27 cellular contexts compared by ENCODE assay signal in genomic region chr12:124383028-124383427, GRCh38.
A peak's percentile ranks its signal among the peaks of the same experiment; 100 is the strongest.
DNase-seq lines count a peak whose midpoint lies in the region; ATAC-seq, FAIRE-seq and TF ChIP-seq lines count a peak whose summit lies in the region.
"Had no signal": no experiment of that assay in that cellular context is flagged by ENCODE, and none has a peak within 500 bp of the region (broad histone marks: within the 10 kb centered on the region; RNA-seq: fewer than 3 reads in every experiment).

No MANE protein-coding gene starts in this region.

- no peaks in the 10 kb centered on the region for H3K9me3 Mint-ChIP-seq in MCF 10A (ENCODE audit: unreplicated experiment)
- no peaks in the 10 kb centered on the region for H3K9me3 Mint-ChIP-seq in astrocyte (ENCODE audit: unreplicated experiment)
- no peaks in the 10 kb centered on the region for H3K9me3 Mint-ChIP-seq in Calu3 (ENCODE audit: low read depth, unreplicated experiment)
- no peaks in the 10 kb centered on the region for H3K9me3 Mint-ChIP-seq in WTC11
- H3K9me3 Mint-ChIP-seq: activated CD4-positive, alpha-beta memory T cell treated with anti-CD3 and anti-CD28 coated beads for 36 hours; neural progenitor cell; stimulated activated effector memory CD8-positive, alpha-beta T cell treated with anti-CD3 and anti-CD28 coated beads, Interleukin-12 subunit alpha, Interleukin-12 subunit beta, amount 100 ng/mL, for 72 hours; T-helper 1 cell treated with Interleukin-12 subunit alpha and Interleukin-12 subunit beta and Interleukin-4 antibody, amounts not matched to agents 30 μg/mL and 1 μg/mL, for 36 hours had no signal

- H3K79me2 ChIP-seq in astrocyte (ENCODE audit: insufficient read depth, low read length) = peaks cover 89% of the 10 kb centered on the region

- TF ChIP-seq CTCF in breast epithelium (IDR thresholded peaks at IDR 0.05) = no peak
- TF ChIP-seq CTCF in MCF 10A (IDR thresholded peaks at IDR 0.05; ENCODE audit: unreplicated experiment) = no peak
- TF ChIP-seq CTCF in astrocyte (IDR thresholded peaks at IDR 0.05; ENCODE audit: insufficient read depth, low read depth, low read length) = no peak
- no peak for TF ChIP-seq CTCF in upper lobe of left lung (IDR thresholded peaks at IDR 0.05)
- TF ChIP-seq CTCF in Calu3 (IDR thresholded peaks at IDR 0.05; ENCODE audit: unreplicated experiment) = no peak
- no peak for TF ChIP-seq CTCF in WTC11 (IDR thresholded peaks at IDR 0.05)

- H3K4me3 ChIP-seq in breast epithelium (no peak overlapping the region), astrocyte (ENCODE audit: insufficient read depth, low read depth, low read length) (no peak overlapping the region), muscle layer of duodenum (ENCODE audit: low read depth in 1 of 2, low read length in 2 of 2) (no peak overlapping the region), upper lobe of left lung (no peak overlapping the region)
- H3K4me3 ChIP-seq: neural progenitor cell, tibial nerve had no signal

- peak overlapping the region; percentile 62 for H3K9ac ChIP-seq in astrocyte (ENCODE audit: low read length)
- H3K9ac ChIP-seq: neural progenitor cell had no signal

- H3K36me3 Mint-ChIP-seq in MCF 10A (ENCODE audit: insufficient read depth, unreplicated experiment) = peaks cover 60% of the 10 kb centered on the region
- peaks cover 16% of the 10 kb centered on the region for H3K36me3 Mint-ChIP-seq in astrocyte (ENCODE audit: low read depth, unreplicated experiment)
- peaks cover 68% of the 10 kb centered on the region for H3K36me3 Mint-ChIP-seq in Calu3 (ENCODE audit: insufficient read depth, unreplicated experiment)
- H3K36me3 Mint-ChIP-seq in WTC11 = peaks cover 20% of the 10 kb centered on the region

- DNase-seq in breast epithelium (ENCODE audit: low spot score in 2 of 2) (no peak), MCF 10A (ENCODE audit: unreplicated experiment) (no peak), astrocyte (ENCODE audit: low read depth) (no peak), upper lobe of left lung (peak in 1 of 2 donors; percentile 36), Calu3 (no peak), WTC11 (ENCODE audit: low spot score) (no peak), NCI-H2196 (lab: John Stamatoyannopoulos, UW; ENCODE audit: unreplicated experiment) (no peak)
- DNase-seq: activated CD4-positive, alpha-beta memory T cell treated with anti-CD3 and anti-CD28 coated beads for 36 hours; activated naive CD4-positive, alpha-beta T cell treated with anti-CD3 and anti-CD28 coated beads, Interleukin-2, amount 50 U/mL, for 16 hours; activated T-cell treated with anti-CD3 and anti-CD28 coated beads, Interleukin-2, amount 50 U/mL, for 1 hour; C1 segment of cervical spinal cord; kidney glomerular epithelial cell; NCI-H1436 treated with DMSO at 0.1 percent for 48 hours; NCI-H2171; NCI-H69; SIG-M5 had no signal

- POLR2A ChIA-PET in MCF 10A (lab: Yijun Ruan, JAX) (no interaction called here), WTC11 (lab: Charles Lee) (no interaction called here)

- H4K20me1 ChIP-seq in astrocyte (ENCODE audit: insufficient read depth, low read length) = peaks cover 83% of the 10 kb centered on the region

- H3K4me1 Mint-ChIP-seq in MCF 10A (ENCODE audit: insufficient read depth, unreplicated experiment) (peaks cover 26% of the 10 kb centered on the region), astrocyte (ENCODE audit: low read depth, unreplicated experiment) (peaks cover 54% of the 10 kb centered on the region), Calu3 (ENCODE audit: low read depth, unreplicated experiment) (peaks cover 18% of the 10 kb centered on the region), WTC11 (no peaks in the 10 kb centered on the region; the same call in 1 of the 2 replicates)

- no TSS peak for BruUV-seq in MCF 10A (replicated peaks; lab: Mats Ljungman, UMichigan)
- BruUV-seq in Calu3 (replicated peaks; lab: Mats Ljungman, UMichigan) = no TSS peak

- H3K27ac Mint-ChIP-seq in MCF 10A (ENCODE audit: low read depth, unreplicated experiment) (no peak overlapping the region), astrocyte (ENCODE audit: unreplicated experiment) (peak overlapping the region; percentile 94), Calu3 (ENCODE audit: unreplicated experiment) (no peak overlapping the region), WTC11 (no peak overlapping the region)
- H3K27ac Mint-ChIP-seq: activated CD4-positive, alpha-beta memory T cell treated with anti-CD3 and anti-CD28 coated beads for 36 hours; neural progenitor cell; stimulated activated effector memory CD8-positive, alpha-beta T cell treated with anti-CD3 and anti-CD28 coated beads, Interleukin-12 subunit alpha, Interleukin-12 subunit beta, amount 100 ng/mL, for 72 hours; T-helper 1 cell treated with Interleukin-12 subunit alpha and Interleukin-12 subunit beta and Interleukin-4 antibody, amounts not matched to agents 30 μg/mL and 1 μg/mL, for 36 hours had no signal

- H3K36me3 ChIP-seq in breast epithelium = no peaks in the 10 kb centered on the region
- peaks cover 22% of the 10 kb centered on the region for H3K36me3 ChIP-seq in astrocyte (ENCODE audit: insufficient read depth, low read length)
- H3K36me3 ChIP-seq in muscle layer of duodenum (ENCODE audit: control insufficient read depth in 1 of 2, insufficient read depth in 2 of 2, low read length in 2 of 2) = peaks cover 34 to 37% of the 10 kb centered on the region in 2 donors
- H3K36me3 ChIP-seq in upper lobe of left lung = peaks cover 7 to 73% (median 42%) of the 10 kb centered on the region in 4 donors
- H3K36me3 ChIP-seq: neural progenitor cell had no signal

- H3K4me3 Mint-ChIP-seq in MCF 10A (ENCODE audit: unreplicated experiment) = no peak overlapping the region
- no peak overlapping the region for H3K4me3 Mint-ChIP-seq in astrocyte (ENCODE audit: unreplicated experiment)
- no peak overlapping the region for H3K4me3 Mint-ChIP-seq in Calu3 (ENCODE audit: low read depth, unreplicated experiment)
- no peak overlapping the region for H3K4me3 Mint-ChIP-seq in WTC11
- H3K4me3 Mint-ChIP-seq: activated CD4-positive, alpha-beta memory T cell treated with anti-CD3 and anti-CD28 coated beads for 36 hours; neural progenitor cell; stimulated activated effector memory CD8-positive, alpha-beta T cell treated with anti-CD3 and anti-CD28 coated beads, Interleukin-12 subunit alpha, Interleukin-12 subunit beta, amount 100 ng/mL, for 72 hours; T-helper 1 cell treated with Interleukin-12 subunit alpha and Interleukin-12 subunit beta and Interleukin-4 antibody, amounts not matched to agents 30 μg/mL and 1 μg/mL, for 36 hours had no signal

- TF ChIP-seq POLR2A in breast epithelium (IDR thresholded peaks at IDR 0.05) (no peak), upper lobe of left lung (IDR thresholded peaks at IDR 0.05) (no peak)

- no peak for FAIRE-seq in astrocyte (lab: Jason Lieb, UNC)
- FAIRE-seq: A204.1, colon, endometrium, G401.6, GM19239, H54 had no signal

- 95% methylated on average over 10 of the region's 10 CpGs; no CpG with 5 or more reads in 1 of the 2 donors for WGBS in upper lobe of left lung, 2 donors

- no peaks in the 10 kb centered on the region for H3K27me3 ChIP-seq in breast epithelium
- H3K27me3 ChIP-seq in astrocyte (ENCODE audit: insufficient read depth, low read length) = no peaks in the 10 kb centered on the region
- H3K27me3 ChIP-seq in muscle layer of duodenum (ENCODE audit: low read depth, low read length) = no peaks in the 10 kb centered on the region
- no peaks in the 10 kb centered on the region for H3K27me3 ChIP-seq in upper lobe of left lung
- H3K27me3 ChIP-seq: neural progenitor cell, tibial nerve had no signal

- H3K4me1 ChIP-seq in breast epithelium = peaks cover 28 to 32% of the 10 kb centered on the region in 2 donors
- H3K4me1 ChIP-seq in astrocyte (ENCODE audit: insufficient read depth, low read length) = peaks cover 70% of the 10 kb centered on the region
- H3K4me1 ChIP-seq in muscle layer of duodenum (ENCODE audit: control insufficient read depth in 1 of 2, insufficient read depth in 2 of 2, low read length in 2 of 2) = peaks cover 25 to 66% of the 10 kb centered on the region in 2 donors
- H3K4me1 ChIP-seq in upper lobe of left lung = peaks cover 53 to 87% (median 64%) of the 10 kb centered on the region in 4 donors

- no peaks in the 10 kb centered on the region for H3K27me3 Mint-ChIP-seq in MCF 10A (ENCODE audit: insufficient read depth, unreplicated experiment)
- H3K27me3 Mint-ChIP-seq in astrocyte (ENCODE audit: low read depth, unreplicated experiment) = no peaks in the 10 kb centered on the region
- no peaks in the 10 kb centered on the region for H3K27me3 Mint-ChIP-seq in Calu3 (ENCODE audit: unreplicated experiment)
- no peaks in the 10 kb centered on the region for H3K27me3 Mint-ChIP-seq in WTC11 (ENCODE audit: low read depth)
- H3K27me3 Mint-ChIP-seq: activated CD4-positive, alpha-beta memory T cell treated with anti-CD3 and anti-CD28 coated beads for 36 hours had no signal

- CTCF ChIA-PET in MCF 10A (lab: Yijun Ruan, JAX) (no interaction called here), Calu3 (lab: Charles Lee) (interaction anchor here (1.2 kb wide), 1 partner anchor 30 kb away, joined by 6 read pairs; no protein-coding TSS in a partner anchor), WTC11 (lab: Charles Lee) (interaction anchor here (0.5 to 0.9 kb wide), 2 partner anchors 16 to 597 kb away, joined by 3 read pairs; no protein-coding TSS in a partner anchor)

- H2AFZ ChIP-seq in astrocyte (ENCODE audit: low read depth, low read length) = no peak overlapping the region
- H2AFZ ChIP-seq: neural progenitor cell had no signal

- no peak for TF ChIP-seq EP300 in upper lobe of left lung (IDR thresholded peaks at IDR 0.05)

- intact Hi-C loops in breast epithelium (cut with DNase I; ENCODE audit: low total_unique reads) = no loop called here
- intact Hi-C loops in MCF 10A (cut with micrococcal nuclease) = loop anchor here (10.0 kb wide), 3 partner anchors 132 to 382 kb away; no protein-coding TSS in a partner anchor
- intact Hi-C loops in Calu3 (cut with micrococcal nuclease; ENCODE audit: unreplicated experiment) = no loop called here

- H3K27ac ChIP-seq in breast epithelium = peak overlapping the region; percentile 81 to 94
- H3K27ac ChIP-seq in astrocyte (ENCODE audit: low read depth, low read length) = peak overlapping the region; percentile 89
- H3K27ac ChIP-seq in muscle layer of duodenum (ENCODE audit: low read length) = peak overlapping the region; percentile 83
- peak overlapping the region; percentile 75 to 89 (median 88) for H3K27ac ChIP-seq in upper lobe of left lung
- H3K27ac ChIP-seq: neural progenitor cell had no signal

- H3K9me3 ChIP-seq in breast epithelium (no peaks in the 10 kb centered on the region), astrocyte (ENCODE audit: insufficient read depth, low read depth, low read length) (no peaks in the 10 kb centered on the region), muscle layer of duodenum (ENCODE audit: control insufficient read depth in 1 of 2, low read length in 2 of 2) (no peaks in the 10 kb centered on the region), upper lobe of left lung (no peaks in the 10 kb centered on the region)
- H3K9me3 ChIP-seq: tibial nerve had no signal

- no peak overlapping the region for H3K4me2 ChIP-seq in astrocyte (ENCODE audit: low read length)
- H3K4me2 ChIP-seq: neural progenitor cell had no signal

- ATAC-seq in upper lobe of left lung (ENCODE audit: low FRiP score in 2 of 2) (no peak), WTC11 (no peak)
- ATAC-seq: stimulated activated effector memory CD8-positive, alpha-beta T cell treated with anti-CD3 and anti-CD28 coated beads, Interleukin-12 subunit alpha, Interleukin-12 subunit beta, amount 100 ng/mL, for 72 hours had no signal

TF ChIP-seq in WTC11, 78 proteins besides CTCF, POLR2A, EP300 and RAD21 (continues in another document):
- TF ChIP-seq MXD4 (CRISPR knock-in tag; IDR thresholded peaks at IDR 0.05; ENCODE audit: borderline replicate concordance) = no peak
